Comparison of ENCODE assay signal across 17 cellular contexts in genomic region chr2:211900518-211900917, GRCh38.
A peak's percentile ranks its signal among the peaks of the same experiment; 100 is the strongest.
DNase-seq lines count a peak whose midpoint lies in the region; ATAC-seq, FAIRE-seq and TF ChIP-seq lines count a peak whose summit lies in the region.
"Had no signal": no experiment of that assay in that cellular context is flagged by ENCODE, and none has a peak within 500 bp of the region (broad histone marks: within the 10 kb centered on the region; RNA-seq: fewer than 3 reads in every experiment).

No MANE protein-coding gene starts in this region.

- no peaks in the 10 kb centered on the region for H3K9me3 ChIP-seq in hepatocyte (ENCODE audit: low read depth)
- H3K9me3 ChIP-seq in vagina, result no peaks in the 10 kb centered on the region
- H3K9me3 ChIP-seq: Caco-2, Peyer's patch had no signal

- peak overlapping the region; percentile 52 for H3K4me2 ChIP-seq in hepatocyte

- FAIRE-seq in D721Med (lab: Jason Lieb, UNC), result peak; percentile 35
- FAIRE-seq: K562 had no signal

- no peaks in the 10 kb centered on the region for H3K36me3 Mint-ChIP-seq in activated naive CD8-positive, alpha-beta T cell treated with anti-CD3 and anti-CD28 coated beads, Interleukin-2, amount 50 U/mL, for 24 hours (ENCODE audit: low read depth)

- no peak overlapping the region for H3K27ac Mint-ChIP-seq in activated naive CD8-positive, alpha-beta T cell treated with anti-CD3 and anti-CD28 coated beads, Interleukin-2, amount 50 U/mL, for 24 hours
- H3K27ac Mint-ChIP-seq: CD4-positive, alpha-beta T cell had no signal

- peak; percentile 91 for ATAC-seq in Right ventricle myocardium superior (ENCODE audit: poor library complexity)
- ATAC-seq in SK-N-SH treated with all-trans-retinoic acid at 6 μM for 48 hours, result no peak
- no peak for ATAC-seq in HG02798 (IDR thresholded peaks at IDR 0.05; ENCODE audit: poor library complexity, unreplicated experiment)
- no peak for ATAC-seq in activated naive CD8-positive, alpha-beta T cell treated with anti-CD3 and anti-CD28 coated beads, Interleukin-2, amount 50 U/mL, for 24 hours
- ATAC-seq: K562 had no signal

- H4K20me1 ChIP-seq in hepatocyte (ENCODE audit: insufficient read depth, poor library complexity, severe bottlenecking), result no peaks in the 10 kb centered on the region

- H3K27ac ChIP-seq in hepatocyte (no peak overlapping the region), vagina (no peak overlapping the region)
- H3K27ac ChIP-seq: GM23248, Peyer's patch had no signal

- H3K4me3 ChIP-seq in hepatocyte (no peak overlapping the region), vagina (no peak overlapping the region)
- H3K4me3 ChIP-seq: GM23248, K562, Peyer's patch had no signal

- no peaks in the 10 kb centered on the region for H3K4me1 ChIP-seq in hepatocyte (ENCODE audit: insufficient read depth)
- H3K4me1 ChIP-seq in vagina, result no peaks in the 10 kb centered on the region
- H3K4me1 ChIP-seq: Caco-2, Peyer's patch had no signal

- H3K4me3 Mint-ChIP-seq in activated naive CD8-positive, alpha-beta T cell treated with anti-CD3 and anti-CD28 coated beads, Interleukin-2, amount 50 U/mL, for 24 hours, result no peak overlapping the region
- H3K4me3 Mint-ChIP-seq: CD4-positive, alpha-beta T cell had no signal

- 67% methylated on average over 2 of the region's 2 CpGs for WGBS in hepatocyte (ENCODE audit: low lambda C conversion rate, missing lambda C conversion rate)

- no peaks in the 10 kb centered on the region for H3K27me3 Mint-ChIP-seq in activated naive CD8-positive, alpha-beta T cell treated with anti-CD3 and anti-CD28 coated beads, Interleukin-2, amount 50 U/mL, for 24 hours
- H3K27me3 Mint-ChIP-seq: CD4-positive, alpha-beta T cell had no signal

- H3K36me3 ChIP-seq in hepatocyte (replicated peaks; ENCODE audit: insufficient read depth, low read depth), result no peaks in the 10 kb centered on the region
- H3K36me3 ChIP-seq in vagina, result no peaks in the 10 kb centered on the region
- H3K36me3 ChIP-seq: Peyer's patch had no signal

- no peak overlapping the region for H2AFZ ChIP-seq in hepatocyte
- H2AFZ ChIP-seq: GM23248 had no signal

- TF ChIP-seq POLR2A in vagina (IDR thresholded peaks at IDR 0.05), result no peak

- intact Hi-C loops in Right ventricle myocardium superior (cut with DNase I) (no loop called here), vagina (cut with DNase I) (no loop called here)

- peaks cover 2% of the 10 kb centered on the region for H3K9me3 Mint-ChIP-seq in activated naive CD8-positive, alpha-beta T cell treated with anti-CD3 and anti-CD28 coated beads, Interleukin-2, amount 50 U/mL, for 24 hours
- H3K9me3 Mint-ChIP-seq: CD4-positive, alpha-beta T cell had no signal

- H3K27me3 ChIP-seq in hepatocyte (no peaks in the 10 kb centered on the region), vagina (no peaks in the 10 kb centered on the region)
- H3K27me3 ChIP-seq: Peyer's patch had no signal

- H3K9me2 ChIP-seq in hepatocyte (replicated peaks; ENCODE audit: insufficient read depth), result no peaks in the 10 kb centered on the region

- TF ChIP-seq CTCF in D721Med (IDR thresholded peaks at IDR 0.05; ENCODE audit: insufficient read depth, missing control alignments) (no peak), hepatocyte (IDR thresholded peaks at IDR 0.05; ENCODE audit: poor library complexity) (no peak), vagina (IDR thresholded peaks at IDR 0.05) (no peak)

- H3K79me2 ChIP-seq in hepatocyte, result no peaks in the 10 kb centered on the region

- DNase-seq in D721Med (ENCODE audit: insufficient read length, low spot score) (no peak), Right ventricle myocardium superior (no peak), hepatocyte (ENCODE audit: low spot score) (no peak), renal cortical epithelial cell (ENCODE audit: low read depth) (peak; percentile 9), vagina (ENCODE audit: extremely low spot score in 2 of 2) (no peak)
- no peak for DNase-seq in activated naive CD8-positive, alpha-beta T cell treated with anti-CD3 and anti-CD28 coated beads, Interleukin-2, amount 50 U/mL, for 24 hours
- DNase-seq: Caco-2; CD4-positive, alpha-beta T cell; DMS153; GDM1; GM23248; HCEC 1CT; NK-92 treated with Interleukin-12 subunit alpha and Interleukin-12 subunit beta, amount 100 ng/mL, for 24 hours; Peyer's patch had no signal

- no peaks in the 10 kb centered on the region for H3K4me1 Mint-ChIP-seq in activated naive CD8-positive, alpha-beta T cell treated with anti-CD3 and anti-CD28 coated beads, Interleukin-2, amount 50 U/mL, for 24 hours

TF ChIP-seq in SK-N-SH treated with all-trans-retinoic acid at 6 μM for 48 hours, 23 proteins besides CTCF, POLR2A, EP300 and RAD21:
- TF ChIP-seq TCF4 (CRISPR knock-in tag; IDR thresholded peaks at IDR 0.05; ENCODE audit: borderline replicate concordance) (no peak), PPARA (CRISPR knock-in tag; IDR thresholded peaks at IDR 0.05; ENCODE audit: borderline replicate concordance) (no peak), ISL1 (CRISPR knock-in tag; IDR thresholded peaks at IDR 0.05) (no peak), ZNF8 (CRISPR knock-in tag; IDR thresholded peaks at IDR 0.05) (no peak), GLIS3 (CRISPR knock-in tag; IDR thresholded peaks at IDR 0.05) (no peak), ZFP3 (CRISPR knock-in tag; IDR thresholded peaks at IDR 0.05) (no peak), CSRNP3 (CRISPR knock-in tag; IDR thresholded peaks at IDR 0.05) (no peak), RARB (CRISPR knock-in tag; IDR thresholded peaks at IDR 0.05) (no peak)
- TF ChIP-seq, protein P1, sequence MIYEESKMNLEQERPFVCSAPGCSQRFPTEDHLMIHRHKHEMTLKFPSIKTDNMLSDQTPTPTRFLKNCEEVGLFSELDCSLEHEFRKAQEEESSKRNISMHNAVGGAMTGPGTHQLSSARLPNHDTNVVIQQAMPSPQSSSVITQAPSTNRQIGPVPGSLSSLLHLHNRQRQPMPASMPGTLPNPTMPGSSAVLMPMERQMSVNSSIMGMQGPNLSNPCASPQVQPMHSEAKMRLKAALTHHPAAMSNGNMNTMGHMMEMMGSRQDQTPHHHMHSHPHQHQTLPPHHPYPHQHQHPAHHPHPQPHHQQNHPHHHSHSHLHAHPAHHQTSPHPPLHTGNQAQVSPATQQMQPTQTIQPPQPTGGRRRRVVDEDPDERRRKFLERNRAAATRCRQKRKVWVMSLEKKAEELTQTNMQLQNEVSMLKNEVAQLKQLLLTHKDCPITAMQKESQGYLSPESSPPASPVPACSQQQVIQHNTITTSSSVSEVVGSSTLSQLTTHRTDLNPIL (CRISPR knock-in tag; IDR thresholded peaks at IDR 0.05; ENCODE audit: low read depth), result no peak
